In genomic region chr14:103104654-103105511, GRCh38 we compare ENCODE assay signal across 1 cellular context.
TF ChIP-seq lines count a peak whose summit lies in the region.

No MANE protein-coding gene starts in this region.

TF ChIP-seq in GM12878, 131 proteins besides CTCF, POLR2A, EP300 and RAD21 (continued from another document):
- TF ChIP-seq, protein P1, sequence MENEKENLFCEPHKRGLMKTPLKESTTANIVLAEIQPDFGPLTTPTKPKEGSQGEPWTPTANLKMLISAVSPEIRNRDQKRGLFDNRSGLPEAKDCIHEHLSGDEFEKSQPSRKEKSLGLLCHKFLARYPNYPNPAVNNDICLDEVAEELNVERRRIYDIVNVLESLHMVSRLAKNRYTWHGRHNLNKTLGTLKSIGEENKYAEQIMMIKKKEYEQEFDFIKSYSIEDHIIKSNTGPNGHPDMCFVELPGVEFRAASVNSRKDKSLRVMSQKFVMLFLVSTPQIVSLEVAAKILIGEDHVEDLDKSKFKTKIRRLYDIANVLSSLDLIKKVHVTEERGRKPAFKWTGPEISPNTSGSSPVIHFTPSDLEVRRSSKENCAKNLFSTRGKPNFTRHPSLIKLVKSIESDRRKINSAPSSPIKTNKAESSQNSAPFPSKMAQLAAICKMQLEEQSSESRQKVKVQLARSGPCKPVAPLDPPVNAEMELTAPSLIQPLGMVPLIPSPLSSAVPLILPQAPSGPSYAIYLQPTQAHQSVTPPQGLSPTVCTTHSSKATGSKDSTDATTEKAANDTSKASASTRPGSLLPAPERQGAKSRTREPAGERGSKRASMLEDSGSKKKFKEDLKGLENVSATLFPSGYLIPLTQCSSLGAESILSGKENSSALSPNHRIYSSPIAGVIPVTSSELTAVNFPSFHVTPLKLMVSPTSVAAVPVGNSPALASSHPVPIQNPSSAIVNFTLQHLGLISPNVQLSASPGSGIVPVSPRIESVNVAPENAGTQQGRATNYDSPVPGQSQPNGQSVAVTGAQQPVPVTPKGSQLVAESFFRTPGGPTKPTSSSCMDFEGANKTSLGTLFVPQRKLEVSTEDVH (IDR thresholded peaks at IDR 0.05; ENCODE audit: low read depth, partially characterized antibody), result no peak
- TF ChIP-seq, protein P2, sequence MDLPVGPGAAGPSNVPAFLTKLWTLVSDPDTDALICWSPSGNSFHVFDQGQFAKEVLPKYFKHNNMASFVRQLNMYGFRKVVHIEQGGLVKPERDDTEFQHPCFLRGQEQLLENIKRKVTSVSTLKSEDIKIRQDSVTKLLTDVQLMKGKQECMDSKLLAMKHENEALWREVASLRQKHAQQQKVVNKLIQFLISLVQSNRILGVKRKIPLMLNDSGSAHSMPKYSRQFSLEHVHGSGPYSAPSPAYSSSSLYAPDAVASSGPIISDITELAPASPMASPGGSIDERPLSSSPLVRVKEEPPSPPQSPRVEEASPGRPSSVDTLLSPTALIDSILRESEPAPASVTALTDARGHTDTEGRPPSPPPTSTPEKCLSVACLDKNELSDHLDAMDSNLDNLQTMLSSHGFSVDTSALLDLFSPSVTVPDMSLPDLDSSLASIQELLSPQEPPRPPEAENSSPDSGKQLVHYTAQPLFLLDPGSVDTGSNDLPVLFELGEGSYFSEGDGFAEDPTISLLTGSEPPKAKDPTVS (IDR thresholded peaks at IDR 0.05; ENCODE audit: low read depth, low read length), result no peak
- no peak for TF ChIP-seq CHD1 (IDR thresholded peaks at IDR 0.05; ENCODE audit: low read depth, low read length)
- TF ChIP-seq, protein P3, sequence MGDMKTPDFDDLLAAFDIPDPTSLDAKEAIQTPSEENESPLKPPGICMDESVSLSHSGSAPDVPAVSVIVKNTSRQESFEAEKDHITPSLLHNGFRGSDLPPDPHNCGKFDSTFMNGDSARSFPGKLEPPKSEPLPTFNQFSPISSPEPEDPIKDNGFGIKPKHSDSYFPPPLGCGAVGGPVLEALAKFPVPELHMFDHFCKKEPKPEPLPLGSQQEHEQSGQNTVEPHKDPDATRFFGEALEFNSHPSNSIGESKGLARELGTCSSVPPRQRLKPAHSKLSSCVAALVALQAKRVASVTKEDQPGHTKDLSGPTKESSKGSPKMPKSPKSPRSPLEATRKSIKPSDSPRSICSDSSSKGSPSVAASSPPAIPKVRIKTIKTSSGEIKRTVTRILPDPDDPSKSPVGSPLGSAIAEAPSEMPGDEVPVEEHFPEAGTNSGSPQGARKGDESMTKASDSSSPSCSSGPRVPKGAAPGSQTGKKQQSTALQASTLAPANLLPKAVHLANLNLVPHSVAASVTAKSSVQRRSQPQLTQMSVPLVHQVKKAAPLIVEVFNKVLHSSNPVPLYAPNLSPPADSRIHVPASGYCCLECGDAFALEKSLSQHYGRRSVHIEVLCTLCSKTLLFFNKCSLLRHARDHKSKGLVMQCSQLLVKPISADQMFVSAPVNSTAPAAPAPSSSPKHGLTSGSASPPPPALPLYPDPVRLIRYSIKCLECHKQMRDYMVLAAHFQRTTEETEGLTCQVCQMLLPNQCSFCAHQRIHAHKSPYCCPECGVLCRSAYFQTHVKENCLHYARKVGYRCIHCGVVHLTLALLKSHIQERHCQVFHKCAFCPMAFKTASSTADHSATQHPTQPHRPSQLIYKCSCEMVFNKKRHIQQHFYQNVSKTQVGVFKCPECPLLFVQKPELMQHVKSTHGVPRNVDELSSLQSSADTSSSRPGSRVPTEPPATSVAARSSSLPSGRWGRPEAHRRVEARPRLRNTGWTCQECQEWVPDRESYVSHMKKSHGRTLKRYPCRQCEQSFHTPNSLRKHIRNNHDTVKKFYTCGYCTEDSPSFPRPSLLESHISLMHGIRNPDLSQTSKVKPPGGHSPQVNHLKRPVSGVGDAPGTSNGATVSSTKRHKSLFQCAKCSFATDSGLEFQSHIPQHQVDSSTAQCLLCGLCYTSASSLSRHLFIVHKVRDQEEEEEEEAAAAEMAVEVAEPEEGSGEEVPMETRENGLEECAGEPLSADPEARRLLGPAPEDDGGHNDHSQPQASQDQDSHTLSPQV (IDR thresholded peaks at IDR 0.05), result no peak
- TF ChIP-seq SP1 (IDR thresholded peaks at IDR 0.05; ENCODE audit: low read depth, low read length), result no peak
- no peak for TF ChIP-seq NFXL1 (IDR thresholded peaks at IDR 0.05; ENCODE audit: borderline replicate concordance)
